8 cellular contexts compared by ENCODE assay signal in the genomic region with DNA sequence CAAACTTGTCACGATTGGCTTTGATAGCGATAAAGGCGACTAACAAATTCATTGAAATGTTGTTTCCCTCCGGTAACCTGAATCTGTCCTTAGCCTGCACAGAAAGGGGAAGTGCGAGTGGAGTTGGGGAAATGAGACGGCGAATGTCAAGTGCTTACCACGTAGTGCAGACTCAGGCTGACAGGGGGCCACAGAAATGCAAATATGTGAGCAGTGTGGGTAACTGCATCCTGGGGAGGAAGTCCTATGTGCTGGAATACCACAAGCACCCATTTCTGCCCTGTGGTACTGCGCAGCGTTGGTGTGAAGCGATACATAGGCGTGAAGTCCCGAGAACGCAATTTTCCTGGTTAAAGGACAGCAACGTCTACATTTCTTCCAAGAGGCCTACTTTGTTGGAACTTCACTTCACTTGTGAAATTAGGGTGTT. TPM values are rescaled to one million over a fixed set of nuclear protein-coding genes. Genes with fewer than 3 reads are reported as not detected.
DNase-seq lines count a peak whose midpoint lies in the region; ATAC-seq and TF ChIP-seq lines count a peak whose summit lies in the region.

No MANE protein-coding gene starts in this region.

- H3K4me1 ChIP-seq in CD4-positive, CD25-positive, alpha-beta regulatory T cell (ENCODE audit: control insufficient read depth, insufficient read depth, low read length, poor library complexity, severe bottlenecking), result peaks cover 47% of the 10 kb centered on the region
- H3K4me1 ChIP-seq in upper lobe of left lung, result peaks cover 22 to 38% (median 28%) of the 10 kb centered on the region in 4 donors

- TF ChIP-seq POLR2A in GM19193 (IDR thresholded peaks at IDR 0.05; ENCODE audit: extremely low read depth, insufficient read depth, insufficient read length) (peak; percentile 79), upper lobe of left lung (IDR thresholded peaks at IDR 0.05) (peak in 2 of 4 donors; percentile 6 to 14)

- H3K27ac ChIP-seq in CD4-positive, CD25-positive, alpha-beta regulatory T cell (ENCODE audit: insufficient read depth, low read length, poor library complexity, severe bottlenecking), result peak overlapping the region; percentile 95
- peak overlapping the region; percentile 92 to 99 (median 96) for H3K27ac ChIP-seq in upper lobe of left lung

- peaks cover 7 to 56% (median 26%) of the 10 kb centered on the region in 4 donors for H3K4me1 Mint-ChIP-seq in CD4-positive, CD25-positive, alpha-beta regulatory T cell

- peak; percentile 49 to 52 for ATAC-seq in CD4-positive, CD25-positive, alpha-beta regulatory T cell (ENCODE audit: low read depth in 2 of 2)
- ATAC-seq in HG03378 (IDR thresholded peaks at IDR 0.05; ENCODE audit: unreplicated experiment) (peak; percentile 67), omental fat pad (ENCODE audit: low FRiP score) (peak; percentile 63), upper lobe of left lung (ENCODE audit: low FRiP score in 2 of 2) (peak; percentile 81 to 86)

- peak overlapping the region; percentile 93 to 94 (median 94) for H3K27ac Mint-ChIP-seq in CD4-positive, CD25-positive, alpha-beta regulatory T cell

- TF ChIP-seq CTCF in omental fat pad (IDR thresholded peaks at IDR 0.05) (no peak), upper lobe of left lung (IDR thresholded peaks at IDR 0.05) (peak in 4 of 6 experiments; percentile 4 to 46 (median 34))

- peak in 2 of 3 donors; percentile 25 to 80 for DNase-seq in CD4-positive, CD25-positive, alpha-beta regulatory T cell
- DNase-seq in SIG-M5 (lab: John Stamatoyannopoulos, UW) (peak; percentile 73), glomerular visceral epithelial cell (ENCODE audit: extremely low spot score) (peak; percentile 73), omental fat pad (ENCODE audit: low spot score) (no peak), upper lobe of left lung (peak in 1 of 2 donors; percentile 83)
- peak; percentile 49 for DNase-seq in activated naive CD4-positive, alpha-beta T cell treated with anti-CD3 and anti-CD28 coated beads, Interleukin-2, amount 50 U/mL, for 16 hours

- peaks cover 4% of the 10 kb centered on the region for H3K36me3 Mint-ChIP-seq in CD4-positive, CD25-positive, alpha-beta regulatory T cell

- peak overlapping the region; percentile 93 for H3K4me3 ChIP-seq in CD4-positive, CD25-positive, alpha-beta regulatory T cell (ENCODE audit: low read depth, low read length)
- peak overlapping the region; percentile 85 to 96 (median 92) for H3K4me3 ChIP-seq in upper lobe of left lung

- no peaks in the 10 kb centered on the region for H3K9me3 Mint-ChIP-seq in CD4-positive, CD25-positive, alpha-beta regulatory T cell

- peaks cover 3% of the 10 kb centered on the region for H3K36me3 ChIP-seq in CD4-positive, CD25-positive, alpha-beta regulatory T cell (ENCODE audit: control insufficient read depth, insufficient read depth, low read length)
- peaks cover 0 to 18% (median 7%) of the 10 kb centered on the region in 4 donors for H3K36me3 ChIP-seq in upper lobe of left lung

- H3K27me3 Mint-ChIP-seq in CD4-positive, CD25-positive, alpha-beta regulatory T cell, result no peaks in the 10 kb centered on the region

- peak overlapping the region; percentile 90 to 97 (median 94) for H3K4me3 Mint-ChIP-seq in CD4-positive, CD25-positive, alpha-beta regulatory T cell

- H3K9me3 ChIP-seq in CD4-positive, CD25-positive, alpha-beta regulatory T cell (ENCODE audit: control insufficient read depth in 2 of 2, low read length in 2 of 2), result no peaks in the 10 kb centered on the region
- H3K9me3 ChIP-seq in upper lobe of left lung, result no peaks in the 10 kb centered on the region

- TF ChIP-seq EP300 in upper lobe of left lung (IDR thresholded peaks at IDR 0.05), result no peak

- H3K27me3 ChIP-seq in CD4-positive, CD25-positive, alpha-beta regulatory T cell (ENCODE audit: control insufficient read depth, insufficient read depth, low read length), result no peaks in the 10 kb centered on the region
- H3K27me3 ChIP-seq in upper lobe of left lung, result no peaks in the 10 kb centered on the region

- WGBS in upper lobe of left lung, 2 donors, result 1 to 3% methylated on average over 15 of the region's 15 CpGs

RNA-seq across cellular contexts. Expression of gene EIF4ENIF1, which starts 0.9 kb away (rescaled TPM):
- total RNA-seq in CD4-positive, CD25-positive, alpha-beta regulatory T cell, result 26.6 TPM
- polyA plus RNA-seq in CD4-positive, CD25-positive, alpha-beta regulatory T cell, result 10 to 100 TPM in 3 of 4 donors, 1 to 10 TPM in 1; 9.3 to 14.6 (median 10.9) TPM
- total RNA-seq in omental fat pad (10 to 100 TPM in 3 of 4 donors, 1 to 10 TPM in 1; 9.5 to 20.5 (median 16.6) TPM), upper lobe of left lung (10 to 100 TPM; 15.5 to 25.2 (median 23.3) TPM)

RNA-seq across cellular contexts. Expression of gene SFI1, which starts 5.8 kb away (rescaled TPM):
- total RNA-seq in CD4-positive, CD25-positive, alpha-beta regulatory T cell, result 300 TPM
- 10 to 100 TPM; 18.6 to 36.1 (median 28.0) TPM for polyA plus RNA-seq in CD4-positive, CD25-positive, alpha-beta regulatory T cell
- 10 to 100 TPM in 3 of 4 donors, 1 to 10 TPM in 1; 8.8 to 19.9 (median 18.8) TPM for total RNA-seq in omental fat pad
- 100 to 1,000 TPM in 1 of 6 donors, 10 to 100 TPM in 5; 21.0 to 166 (median 51.7) TPM for total RNA-seq in upper lobe of left lung

Comparison
In these comparisons a context has a peak if more than half of its experiments do, and no peak if none do; other contexts are left out.
1. CTCF ChIP-seq: peak in upper lobe of left lung (4 of 6); none in omental fat pad (0 of 3).
2. Peak in every context shown above with its lines, with median percentiles within 50 percentile points of each other: ATAC-seq.